ENCODE assay signal across 24 cellular contexts in genomic region chr11:4672470-4672869, GRCh38. TPM values are rescaled to one million over a fixed set of nuclear protein-coding genes. Genes with fewer than 3 reads are reported as not detected.
A peak's percentile ranks its signal among the peaks of the same experiment; 100 is the strongest.
DNase-seq lines count a peak whose midpoint lies in the region; TF ChIP-seq lines count a peak whose summit lies in the region.
"Had no signal": no experiment of that assay in that cellular context is flagged by ENCODE, and none has a peak within 500 bp of the region (broad histone marks: within the 10 kb centered on the region; RNA-seq: fewer than 3 reads in every experiment).

No MANE protein-coding gene starts in this region.

- CTCF ChIA-PET in AG04450 (lab: Charles Lee) = interaction anchor here (1.5 kb wide), 1 partner anchor 11 kb away, joined by 3 read pairs; no protein-coding TSS in a partner anchor

- POLR2A ChIA-PET in AG04450 (lab: Yijun Ruan, JAX) = no interaction called here

- H3K27me3 ChIP-seq in AG04450 (ENCODE audit: control insufficient read depth, insufficient read depth, low read length) (no peaks in the 10 kb centered on the region), smooth muscle cell (ENCODE audit: low read depth) (no peaks in the 10 kb centered on the region)
- H3K27me3 ChIP-seq: BE2C, body of pancreas, esophagus muscularis mucosa, upper lobe of left lung had no signal

- H4K20me1 ChIP-seq in smooth muscle cell (ENCODE audit: low read depth) = no peaks in the 10 kb centered on the region

- TF ChIP-seq CTCF in AG04450 (IDR thresholded peaks at IDR 0.05; ENCODE audit: low read depth, low read length) (no peak), choroid plexus epithelial cell (conservative IDR thresholded peaks at IDR 0.05; ENCODE audit: low read depth, low read length) (no peak), smooth muscle cell (IDR thresholded peaks at IDR 0.05; ENCODE audit: borderline replicate concordance, insufficient read depth, poor library complexity, severe bottlenecking) (no peak)

- WGBS in smooth muscle cell (ENCODE audit: low lambda C conversion rate) = 40% methylated on average over 3 of the region's 3 CpGs

- H3F3A ChIP-seq in smooth muscle cell (ENCODE audit: low read depth) = no peaks in the 10 kb centered on the region

- H3K27ac ChIP-seq in AG04450 (ENCODE audit: low read depth, low read length) = peak overlapping the region; percentile 34
- H3K27ac ChIP-seq in smooth muscle cell (ENCODE audit: low read depth) = no peak overlapping the region
- H3K27ac ChIP-seq: A549, body of pancreas, esophagus muscularis mucosa, upper lobe of left lung had no signal

- H3K9me3 ChIP-seq in AG04450 (ENCODE audit: control insufficient read depth, insufficient read depth, low read length) (no peaks in the 10 kb centered on the region), smooth muscle cell (replicated peaks; ENCODE audit: low read depth) (no peaks in the 10 kb centered on the region)
- H3K9me3 ChIP-seq: A549, BE2C, body of pancreas, esophagus muscularis mucosa, upper lobe of left lung had no signal

- no peaks in the 10 kb centered on the region for H3K36me3 ChIP-seq in smooth muscle cell (ENCODE audit: low read depth)
- H3K36me3 ChIP-seq: BE2C, esophagus muscularis mucosa, upper lobe of left lung had no signal

- H2AFZ ChIP-seq in smooth muscle cell (ENCODE audit: low read depth) = no peak overlapping the region

- H3K4me1 ChIP-seq in smooth muscle cell (ENCODE audit: low read depth) = no peaks in the 10 kb centered on the region
- H3K4me1 ChIP-seq: A549, BE2C, body of pancreas, upper lobe of left lung had no signal

- no peaks in the 10 kb centered on the region for H3K79me2 ChIP-seq in smooth muscle cell (ENCODE audit: low read depth)

- H3K9ac ChIP-seq in smooth muscle cell (ENCODE audit: low read depth) = no peak overlapping the region

- DNase-seq in AG04450 (ENCODE audit: low read depth, low spot score) (peak; percentile 8), LoVo (ENCODE audit: low spot score) (peak; percentile 7), choroid plexus epithelial cell (ENCODE audit: low read depth) (peak; percentile 29), myocyte (ENCODE audit: low read depth) (peak; percentile 43), NCI-H1105 treated with DMSO at 0.1 percent for 48 hours (lab: John Stamatoyannopoulos, UW) (no peak), smooth muscle cell (lab: John Stamatoyannopoulos, UW; ENCODE audit: unreplicated experiment) (no peak), cerebellar cortex (ENCODE audit: low spot score) (no peak)
- no peak for DNase-seq in activated CD8-positive, alpha-beta memory T cell treated with anti-CD3 and anti-CD28 coated beads, Interleukin-2, amount 50 U/mL, for 4 hours
- DNase-seq: activated CD4-positive, alpha-beta memory T cell treated with anti-CD3 and anti-CD28 coated beads for 36 hours; activated effector memory CD4-positive, alpha-beta T cell treated with Interleukin-2 at 50 U/mL for 16 hours; BE2C; body of pancreas; kidney; NCI-H146; NCI-H524; NK-92 treated with Interleukin-12 subunit alpha and Interleukin-12 subunit beta, amount 100 ng/mL, for 24 hours; SIG-M5; T-helper 1 cell; upper lobe of left lung had no signal

- H3K4me3 ChIP-seq in AG04450 (ENCODE audit: low read depth, low read length) (no peak overlapping the region), choroid plexus epithelial cell (ENCODE audit: low read depth, low read length) (no peak overlapping the region), smooth muscle cell (no peak overlapping the region)
- H3K4me3 ChIP-seq: A549, body of pancreas, esophagus muscularis mucosa, K562, lung, upper lobe of left lung had no signal

- no peak overlapping the region for H3K4me2 ChIP-seq in smooth muscle cell
- H3K4me2 ChIP-seq: A549 had no signal

RNA-seq across cellular contexts. Expression of gene OR51E2, which starts 25.2 kb away (rescaled TPM):
- 0.77 and 0.79 TPM in 2 replicates for polyA plus RNA-seq in AG04450 (2011; rRNA removed)
- polyA minus RNA-seq in AG04450 (2011; rRNA and poly(A)+ RNA removed) = 0.65 and 0.69 TPM in 2 replicates
- total RNA-seq in myocyte = not detected in 2 replicates
- not detected for polyA plus RNA-seq in myocyte (2012)
- total RNA-seq in smooth muscle cell = not detected in 2 replicates
- polyA plus RNA-seq in smooth muscle cell = not detected in 2 replicates
- total RNA-seq: activated CD4-positive, alpha-beta memory T cell treated with anti-CD3 and anti-CD28 coated beads for 36 hours; body of pancreas; K562; lung; progenitor cell of endocrine pancreas; upper lobe of left lung had no signal
- polyA plus RNA-seq: A549, K562, lung had no signal

RNA-seq across cellular contexts. Expression of gene OR51E1, which starts 28.7 kb away (rescaled TPM):
- polyA plus RNA-seq in AG04450 (2011; rRNA removed) (0.02 and 0.04 TPM in 2 replicates), smooth muscle cell (not detected in 2 replicates)
- polyA minus RNA-seq in AG04450 (2011; rRNA and poly(A)+ RNA removed) = 0.04 TPM in 1 of 2 replicates, not detected in the other
- total RNA-seq in myocyte (not detected in 2 replicates), smooth muscle cell (not detected in 2 replicates)
- polyA plus RNA-seq in myocyte (2012) = not detected
- total RNA-seq: activated CD4-positive, alpha-beta memory T cell treated with anti-CD3 and anti-CD28 coated beads for 36 hours; body of pancreas; upper lobe of left lung had no signal
- polyA plus RNA-seq: A549 had no signal

RNA-seq across cellular contexts. Expression of gene MMP26, which starts 32.1 kb away (rescaled TPM):
- polyA plus RNA-seq in AG04450 (2011; rRNA removed) (0.07 TPM in 1 of 2 replicates, not detected in the other), smooth muscle cell (not detected in 2 replicates)
- not detected in 2 replicates for polyA minus RNA-seq in AG04450 (2011; rRNA and poly(A)+ RNA removed)
- total RNA-seq in myocyte (not detected in 2 replicates), smooth muscle cell (not detected in 2 replicates)
- not detected for polyA plus RNA-seq in myocyte (2012)
- total RNA-seq: activated CD4-positive, alpha-beta memory T cell treated with anti-CD3 and anti-CD28 coated beads for 36 hours; body of pancreas; esophagus muscularis mucosa; K562; kidney; lung; progenitor cell of endocrine pancreas; upper lobe of left lung had no signal
- polyA plus RNA-seq: A549, K562, lung had no signal

RNA-seq across cellular contexts. Expression of gene OR51D1, which starts 35.2 kb away (rescaled TPM):
- polyA plus RNA-seq in AG04450 (2011; rRNA removed) (not detected in 2 replicates), smooth muscle cell (not detected in 2 replicates)
- polyA minus RNA-seq in AG04450 (2011; rRNA and poly(A)+ RNA removed) = not detected in 2 replicates
- total RNA-seq in myocyte (not detected in 2 replicates), smooth muscle cell (not detected in 2 replicates)
- not detected for polyA plus RNA-seq in myocyte (2012)
- total RNA-seq: activated CD4-positive, alpha-beta memory T cell treated with anti-CD3 and anti-CD28 coated beads for 36 hours; body of pancreas; esophagus muscularis mucosa; K562; kidney; lung; progenitor cell of endocrine pancreas; upper lobe of left lung had no signal
- polyA plus RNA-seq: A549, K562, lung had no signal

Comparison
In these comparisons a context has a peak if more than half of its experiments do, and no peak if none do; other contexts are left out.
1. DNase-seq: peak in AG04450 (single experiment), LoVo (single experiment), choroid plexus epithelial cell (single experiment) and myocyte (single experiment); none in NCI-H1105 treated with DMSO at 0.1 percent for 48 hours (single experiment), activated CD8-positive, alpha-beta memory T cell treated with anti-CD3 and anti-CD28 coated beads, Interleukin-2, amount 50 U/mL, for 4 hours (single experiment), smooth muscle cell (single experiment) and cerebellar cortex (single experiment).